ENCODE assay signal across 18 cellular contexts in the genomic region with DNA sequence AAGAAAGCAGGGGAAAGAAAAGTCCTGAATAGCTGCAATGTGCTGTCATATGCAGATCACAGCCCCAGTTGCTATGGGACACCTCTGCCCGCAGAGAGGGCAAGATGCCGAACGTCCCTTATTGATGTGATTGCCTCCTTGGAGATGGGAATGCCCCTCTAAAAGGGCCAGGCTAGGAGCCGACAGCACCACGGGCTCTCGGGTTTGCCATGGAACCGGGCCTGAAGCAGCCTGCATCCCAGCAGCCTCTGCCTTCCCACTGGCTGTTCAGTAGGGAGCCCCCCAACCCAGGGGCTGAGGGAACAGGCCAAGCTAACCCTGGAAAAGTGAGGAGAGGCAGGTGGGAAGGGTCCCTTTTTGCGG.
DNase-seq lines count a peak whose midpoint lies in the region; ATAC-seq and TF ChIP-seq lines count a peak whose summit lies in the region.
"Had no signal": no experiment of that assay in that cellular context is flagged by ENCODE, and none has a peak within 500 bp of the region (broad histone marks: within the 10 kb centered on the region; RNA-seq: fewer than 3 reads in every experiment).

No MANE protein-coding gene starts in this region.

- H3K4me1 ChIP-seq in PC-3 (ENCODE audit: insufficient read depth, low read length), result peaks cover 30% of the 10 kb centered on the region
- H3K4me1 ChIP-seq in endodermal cell (ENCODE audit: control insufficient read depth, insufficient read depth, low read length), result peaks cover 7% of the 10 kb centered on the region
- H3K4me1 ChIP-seq in subcutaneous abdominal adipose tissue (ENCODE audit: control insufficient read depth in 5 of 5, insufficient read depth in 5 of 5, low read length in 5 of 5), result peaks cover under 1 to 65% (median 39%) of the 10 kb centered on the region in 5 donors
- H3K4me1 ChIP-seq in adrenal gland (replicated peaks in 1 of 2), result peaks cover 11 to 43% of the 10 kb centered on the region in 2 donors

- TF ChIP-seq CTCF in PC-3 (conservative IDR thresholded peaks at IDR 0.05; ENCODE audit: low read depth, low read length) (no peak), endodermal cell (conservative IDR thresholded peaks at IDR 0.05) (no peak), adrenal gland (IDR thresholded peaks at IDR 0.05) (no peak)

- H3K9me3 ChIP-seq in PC-3 (ENCODE audit: low read length) (no peaks in the 10 kb centered on the region), endodermal cell (ENCODE audit: control insufficient read depth, low read length) (no peaks in the 10 kb centered on the region), subcutaneous abdominal adipose tissue (ENCODE audit: control insufficient read depth in 5 of 5, low read length in 5 of 5) (no peaks in the 10 kb centered on the region), adrenal gland (replicated peaks in 1 of 3) (no peaks in the 10 kb centered on the region)
- H3K9me3 ChIP-seq: neutrophil had no signal

- H3K9ac ChIP-seq in PC-3 (ENCODE audit: low read length) (no peak overlapping the region), endodermal cell (ENCODE audit: extremely low read depth, low read length, poor library complexity, severe bottlenecking) (no peak overlapping the region), subcutaneous abdominal adipose tissue (ENCODE audit: low read length in 5 of 5) (peak overlapping the region in 1 of 5 donors; percentile 37)

- CTCF ChIA-PET in PC-3 (lab: Charles Lee), result no interaction called here

- intact Hi-C loops in PC-3 (cut with micrococcal nuclease) (no loop called here), adrenal gland (cut with DNase I) (no loop called here)
- intact Hi-C loops in activated T-helper 1 cell treated with anti-CD3 and anti-CD28 coated beads, Interleukin-12 subunit alpha, Interleukin-12 subunit beta, Interleukin-2, Interleukin-4 antibody, amounts not matched to agents 30 ng/mL and 10 ng/mL and 1 ng/mL, durations not matched to agents 14 hours and 24 hours and 36 hours (cut with micrococcal nuclease), result no loop called here

- POLR2A ChIA-PET in PC-3 (lab: Charles Lee; ENCODE audit: unreplicated experiment), result no interaction called here

- BruUV-seq in PC-3 (replicated peaks; lab: Mats Ljungman, UMichigan), result no TSS peak

- H4K20me1 ChIP-seq in PC-3 (ENCODE audit: low read length), result no peaks in the 10 kb centered on the region

- H3K27me3 ChIP-seq in PC-3 (ENCODE audit: low read length), result no peaks in the 10 kb centered on the region
- no peaks in the 10 kb centered on the region for H3K27me3 ChIP-seq in endodermal cell (ENCODE audit: control insufficient read depth, insufficient read depth, low read length, poor library complexity, severe bottlenecking)
- no peaks in the 10 kb centered on the region for H3K27me3 ChIP-seq in subcutaneous abdominal adipose tissue (ENCODE audit: control insufficient read depth in 5 of 5, insufficient read depth in 4 of 5, low read length in 5 of 5)
- no peaks in the 10 kb centered on the region for H3K27me3 ChIP-seq in adrenal gland
- H3K27me3 ChIP-seq: neutrophil had no signal

- no peaks in the 10 kb centered on the region for H3K36me3 Mint-ChIP-seq in endodermal cell (ENCODE audit: low read depth)
- H3K36me3 Mint-ChIP-seq in activated T-helper 1 cell treated with anti-CD3 and anti-CD28 coated beads, Interleukin-12 subunit alpha, Interleukin-12 subunit beta, Interleukin-2, Interleukin-4 antibody, amounts not matched to agents 30 ng/mL and 10 ng/mL and 1 ng/mL, durations not matched to agents 14 hours and 24 hours and 36 hours (ENCODE audit: low read depth), result no peaks in the 10 kb centered on the region

- peaks cover 7% of the 10 kb centered on the region for H3K9me3 Mint-ChIP-seq in endodermal cell
- H3K9me3 Mint-ChIP-seq in activated T-helper 1 cell treated with anti-CD3 and anti-CD28 coated beads, Interleukin-12 subunit alpha, Interleukin-12 subunit beta, Interleukin-2, Interleukin-4 antibody, amounts not matched to agents 30 ng/mL and 10 ng/mL and 1 ng/mL, durations not matched to agents 14 hours and 24 hours and 36 hours, result no peaks in the 10 kb centered on the region
- H3K9me3 Mint-ChIP-seq: effector memory CD8-positive, alpha-beta T cell had no signal

- H3K4me1 Mint-ChIP-seq in endodermal cell, result peaks cover 20% of the 10 kb centered on the region
- peaks cover 9% of the 10 kb centered on the region for H3K4me1 Mint-ChIP-seq in activated T-helper 1 cell treated with anti-CD3 and anti-CD28 coated beads, Interleukin-12 subunit alpha, Interleukin-12 subunit beta, Interleukin-2, Interleukin-4 antibody, amounts not matched to agents 30 ng/mL and 10 ng/mL and 1 ng/mL, durations not matched to agents 14 hours and 24 hours and 36 hours (ENCODE audit: low read depth)

- no peaks in the 10 kb centered on the region for H3K9me2 ChIP-seq in PC-3 (replicated peaks; ENCODE audit: low read length)

- peak overlapping the region; percentile 56; the same call in 1 of the 2 replicates for H2AFZ ChIP-seq in PC-3 (ENCODE audit: low read length)

- no peak for ATAC-seq in PC-3
- ATAC-seq in HG02870 (IDR thresholded peaks at IDR 0.05; ENCODE audit: unreplicated experiment), result no peak
- ATAC-seq: activated CD4-positive, alpha-beta T cell treated with anti-CD3 and anti-CD28 coated beads for 36 hours; effector memory CD8-positive, alpha-beta T cell; left colon had no signal

- no peak for DNase-seq in PC-3
- DNase-seq in endodermal cell, result no peak
- DNase-seq in middle frontal gyrus (ENCODE audit: extremely low spot score, low spot score), result peak; percentile 31
- no peak for DNase-seq in cortex of kidney (lab: John Stamatoyannopoulos, UW)
- DNase-seq in adrenal gland, result no peak
- DNase-seq in activated T-helper 1 cell treated with anti-CD3 and anti-CD28 coated beads, Interleukin-12 subunit alpha, Interleukin-12 subunit beta, Interleukin-2, Interleukin-4 antibody, amounts not matched to agents 30 ng/mL and 10 ng/mL and 1 ng/mL, durations not matched to agents 14 hours and 24 hours and 36 hours (ENCODE audit: low spot score), result no peak
- DNase-seq: activated CD4-positive, alpha-beta T cell treated with anti-CD3 and anti-CD28 coated beads for 36 hours; activated T-cell treated with anti-CD3 and anti-CD28 coated beads for 4 hours; DMS79; effector memory CD8-positive, alpha-beta T cell; left colon; NCI-H1048; NCI-H446; T-helper 2 cell had no signal

- no peak for TF ChIP-seq POLR2A in adrenal gland (IDR thresholded peaks at IDR 0.05)

- no peak overlapping the region for H3K27ac ChIP-seq in PC-3 (ENCODE audit: low read length)
- H3K27ac ChIP-seq in endodermal cell (ENCODE audit: low read depth, low read length), result peak overlapping the region; percentile 96
- peak overlapping the region; percentile 84 for H3K27ac ChIP-seq in subcutaneous abdominal adipose tissue (ENCODE audit: low read depth, low read length)
- H3K27ac ChIP-seq in adrenal gland, result peak overlapping the region in 1 of 5 donors; percentile 32

- no peak overlapping the region for H3K27ac Mint-ChIP-seq in endodermal cell
- no peak overlapping the region for H3K27ac Mint-ChIP-seq in activated T-helper 1 cell treated with anti-CD3 and anti-CD28 coated beads, Interleukin-12 subunit alpha, Interleukin-12 subunit beta, Interleukin-2, Interleukin-4 antibody, amounts not matched to agents 30 ng/mL and 10 ng/mL and 1 ng/mL, durations not matched to agents 14 hours and 24 hours and 36 hours
- H3K27ac Mint-ChIP-seq: activated CD4-positive, alpha-beta T cell treated with anti-CD3 and anti-CD28 coated beads for 36 hours; B cell; effector memory CD8-positive, alpha-beta T cell had no signal

- H3K27me3 Mint-ChIP-seq in endodermal cell (ENCODE audit: insufficient read depth), result no peaks in the 10 kb centered on the region
- peaks cover 2% of the 10 kb centered on the region for H3K27me3 Mint-ChIP-seq in activated T-helper 1 cell treated with anti-CD3 and anti-CD28 coated beads, Interleukin-12 subunit alpha, Interleukin-12 subunit beta, Interleukin-2, Interleukin-4 antibody, amounts not matched to agents 30 ng/mL and 10 ng/mL and 1 ng/mL, durations not matched to agents 14 hours and 24 hours and 36 hours (ENCODE audit: insufficient read depth)
- H3K27me3 Mint-ChIP-seq: activated CD4-positive, alpha-beta T cell treated with anti-CD3 and anti-CD28 coated beads for 36 hours; B cell; effector memory CD8-positive, alpha-beta T cell had no signal

- no peak overlapping the region for H3K4me2 ChIP-seq in PC-3 (ENCODE audit: low read length)

- H3K36me3 ChIP-seq in PC-3 (ENCODE audit: low read depth, low read length), result no peaks in the 10 kb centered on the region
- H3K36me3 ChIP-seq in endodermal cell (ENCODE audit: control insufficient read depth, insufficient read depth, low read length), result no peaks in the 10 kb centered on the region
- H3K36me3 ChIP-seq in subcutaneous abdominal adipose tissue (ENCODE audit: control insufficient read depth in 5 of 5, insufficient read depth in 5 of 5, low read length in 5 of 5), result no peaks in the 10 kb centered on the region
- H3K36me3 ChIP-seq in adrenal gland (replicated peaks in 1 of 2), result no peaks in the 10 kb centered on the region
- H3K36me3 ChIP-seq: neutrophil had no signal

- no peak overlapping the region for H3K4me3 Mint-ChIP-seq in endodermal cell
- H3K4me3 Mint-ChIP-seq in activated T-helper 1 cell treated with anti-CD3 and anti-CD28 coated beads, Interleukin-12 subunit alpha, Interleukin-12 subunit beta, Interleukin-2, Interleukin-4 antibody, amounts not matched to agents 30 ng/mL and 10 ng/mL and 1 ng/mL, durations not matched to agents 14 hours and 24 hours and 36 hours, result no peak overlapping the region
- H3K4me3 Mint-ChIP-seq: activated CD4-positive, alpha-beta T cell treated with anti-CD3 and anti-CD28 coated beads for 36 hours; B cell; effector memory CD8-positive, alpha-beta T cell had no signal

- WGBS in endodermal cell (ENCODE audit: insufficient coverage in 1 of 2, insufficient read length in 1 of 2), 2 experiments, result 72 to 80% methylated on average over 2 to 8 of the region's 8 CpGs
- WGBS in adrenal gland, 4 donors, result 92 to 95% (median 93%) methylated on average over 8 of the region's 8 CpGs

- H3K79me2 ChIP-seq in PC-3 (ENCODE audit: low read length), result no peaks in the 10 kb centered on the region

- H3K4me3 ChIP-seq in PC-3 (ENCODE audit: low read length) (no peak overlapping the region), endodermal cell (ENCODE audit: low read length) (no peak overlapping the region), subcutaneous abdominal adipose tissue (ENCODE audit: low read depth in 1 of 5, low read length in 5 of 5) (no peak overlapping the region), adrenal gland (no peak overlapping the region)

- H3F3A ChIP-seq in PC-3 (ENCODE audit: low read length, unreplicated experiment), result no peaks in the 10 kb centered on the region
